In genomic region chr3:12615263-12615662, GRCh38 we compare ENCODE assay signal across 21 cellular contexts.
"Had no signal": no experiment of that assay in that cellular context is flagged by ENCODE, and none has a peak within 500 bp of the region (broad histone marks: within the 10 kb centered on the region; RNA-seq: fewer than 3 reads in every experiment).

No MANE protein-coding gene starts in this region.

- H3K27ac ChIP-seq: breast epithelium, foreskin keratinocyte, lower lobe of right lung, neural progenitor cell, sigmoid colon, thoracic aorta, upper lobe of left lung, VCaP had no signal

- H3K4me1 ChIP-seq: breast epithelium, foreskin keratinocyte, neural progenitor cell, sigmoid colon had no signal

- H3K27me3 ChIP-seq: breast epithelium, foreskin keratinocyte, neural progenitor cell, sigmoid colon, upper lobe of left lung had no signal

- H2AFZ ChIP-seq: neural progenitor cell had no signal

- H3K36me3 ChIP-seq: breast epithelium had no signal

- H3K4me1 Mint-ChIP-seq: neural progenitor cell had no signal

- ATAC-seq: foreskin keratinocyte, left lobe of liver, lower lobe of right lung had no signal

- H3K4me2 ChIP-seq: neural progenitor cell, smooth muscle cell had no signal

- H3K9ac ChIP-seq: neural progenitor cell had no signal

- H3K27ac Mint-ChIP-seq: activated CD4-positive, alpha-beta memory T cell treated with anti-CD3 and anti-CD28 coated beads for 36 hours; neural progenitor cell; progenitor cell of endocrine pancreas had no signal

- H3K4me3 Mint-ChIP-seq: activated CD4-positive, alpha-beta memory T cell treated with anti-CD3 and anti-CD28 coated beads for 36 hours; naive B cell; neural progenitor cell had no signal

- FAIRE-seq: astrocyte, kidney had no signal

- H3K9me3 Mint-ChIP-seq: activated CD4-positive, alpha-beta memory T cell treated with anti-CD3 and anti-CD28 coated beads for 36 hours; activated naive CD4-positive, alpha-beta T cell treated with anti-CD3 and anti-CD28 coated beads, Interleukin-2, amount 50 U/mL, for 72 hours; naive B cell; neural progenitor cell had no signal

- H3K27me3 Mint-ChIP-seq: activated CD4-positive, alpha-beta memory T cell treated with anti-CD3 and anti-CD28 coated beads for 36 hours; naive B cell; progenitor cell of endocrine pancreas had no signal

- H3K4me3 ChIP-seq: breast epithelium, lower lobe of right lung, neural progenitor cell, sigmoid colon, smooth muscle cell, thoracic aorta, upper lobe of left lung had no signal

- H3K9me3 ChIP-seq: breast epithelium, lower lobe of right lung, sigmoid colon, thoracic aorta, upper lobe of left lung had no signal

- DNase-seq: activated CD4-positive, alpha-beta memory T cell treated with anti-CD3 and anti-CD28 coated beads for 36 hours; activated gamma-delta T cell; cerebellar nuclear complex; foreskin keratinocyte; kidney; lower lobe of right lung; naive B cell; retina; sigmoid colon; stimulated activated CD4-positive, alpha-beta T cell treated with anti-CD3 and anti-CD28 coated beads, Interleukin-4, amount 100 ng/mL, for 1 hour; stimulated activated naive CD4-positive, alpha-beta T cell treated with Interleukin-2 at 50 U/mL for 16 hours; upper lobe of left lung had no signal
